10 cellular contexts compared by ENCODE assay signal in genomic region chr19:56118666-56119584, GRCh38. TPM values are rescaled to one million over a fixed set of nuclear protein-coding genes. Genes with fewer than 3 reads are reported as not detected.
DNase-seq lines count a peak whose midpoint lies in the region; ATAC-seq and TF ChIP-seq lines count a peak whose summit lies in the region.
"Had no signal": no experiment of that assay in that cellular context is flagged by ENCODE, and none has a peak within 500 bp of the region (broad histone marks: within the 10 kb centered on the region; RNA-seq: fewer than 3 reads in every experiment).

No MANE protein-coding gene starts in this region.

- no peak overlapping the region for H2AFZ ChIP-seq in SU-DHL-6 (ENCODE audit: low read depth, low read length, severe bottlenecking)

- peak overlapping the region; percentile 85 for H3K9ac ChIP-seq in SU-DHL-6 (ENCODE audit: low read length)

- TF ChIP-seq EP300 in gastroesophageal sphincter (IDR thresholded peaks at IDR 0.05) = no peak

- H3K9me3 ChIP-seq in HAP-1 (no peaks in the 10 kb centered on the region), SU-DHL-6 (ENCODE audit: insufficient read depth, low read length) (no peaks in the 10 kb centered on the region), gastroesophageal sphincter (no peaks in the 10 kb centered on the region)

- no peak for TF ChIP-seq POLR2A in gastroesophageal sphincter (IDR thresholded peaks at IDR 0.05)

- no peak for TF ChIP-seq CTCF in SU-DHL-6 (IDR thresholded peaks at IDR 0.05; ENCODE audit: insufficient read depth, low read length, poor library complexity, severe bottlenecking)
- no peak for TF ChIP-seq CTCF in gastroesophageal sphincter (IDR thresholded peaks at IDR 0.05)

- no peaks in the 10 kb centered on the region for H3K27me3 ChIP-seq in HAP-1 (ENCODE audit: low read depth)
- H3K27me3 ChIP-seq in SU-DHL-6 (ENCODE audit: low read length) = no peaks in the 10 kb centered on the region
- H3K27me3 ChIP-seq in gastroesophageal sphincter = no peaks in the 10 kb centered on the region

- peaks cover 7% of the 10 kb centered on the region for H3F3A ChIP-seq in SU-DHL-6 (ENCODE audit: insufficient read depth)

- WGBS in gastroesophageal sphincter (ENCODE audit: low coverage in 1 of 2), 2 donors = 31 to 48% methylated on average over 2 to 3 of the region's 9 CpGs

- H3K4me1 ChIP-seq in HAP-1 (peaks cover 4% of the 10 kb centered on the region; the same call in 1 of the 2 replicates), gastroesophageal sphincter (peaks cover 0 to 74% (median 43%) of the 10 kb centered on the region in 3 donors)

- in situ Hi-C loops in HAP-1 (cut with MboI; ENCODE audit: low sequenced_read_pairs) = no loop called here

- peak overlapping the region; percentile 80; the same call in 1 of the 2 replicates for H3K27ac ChIP-seq in SU-DHL-6 (ENCODE audit: low read depth, low read length)
- peak overlapping the region in 3 of 4 donors; percentile 93 to 99 (median 98) for H3K27ac ChIP-seq in gastroesophageal sphincter
- peak overlapping the region in 19 of 21 experiments; percentile 85 to 99 (median 95) for H3K27ac ChIP-seq in skin epidermis

- no peaks in the 10 kb centered on the region for H3K9me2 ChIP-seq in SU-DHL-6 (replicated peaks; ENCODE audit: insufficient read depth, low read length)

- DNase-seq in HAP-1 (ENCODE audit: low spot score in 2 of 2) = no peak
- DNase-seq: activated CD4-positive, alpha-beta T cell treated with anti-CD3 and anti-CD28 coated beads for 1 hour had no signal

- H3K4me2 ChIP-seq in SU-DHL-6 (ENCODE audit: low read depth, low read length, poor library complexity, severe bottlenecking) = peak overlapping the region; percentile 76

- ATAC-seq in gastroesophageal sphincter (no peak), GM21529 (IDR thresholded peaks at IDR 0.05; ENCODE audit: unreplicated experiment) (no peak), HG02610 (IDR thresholded peaks at IDR 0.05; ENCODE audit: unreplicated experiment) (no peak), GM18870 (IDR thresholded peaks at IDR 0.05; ENCODE audit: unreplicated experiment) (no peak), GM18861 (IDR thresholded peaks at IDR 0.05; ENCODE audit: unreplicated experiment) (no peak)

- H4K20me1 ChIP-seq in SU-DHL-6 (ENCODE audit: low read depth, low read length) = no peaks in the 10 kb centered on the region

- peaks cover 66% of the 10 kb centered on the region for H3K79me2 ChIP-seq in SU-DHL-6 (ENCODE audit: insufficient read depth, low read length)

- peaks cover 4% of the 10 kb centered on the region; the same call in 1 of the 2 replicates for H3K36me3 ChIP-seq in HAP-1 (replicated peaks)
- H3K36me3 ChIP-seq in SU-DHL-6 (ENCODE audit: low read length) = no peaks in the 10 kb centered on the region
- peaks cover 0 to 6% of the 10 kb centered on the region in 2 donors for H3K36me3 ChIP-seq in gastroesophageal sphincter

- H3K4me3 ChIP-seq in HAP-1 = peak overlapping the region; percentile 93; the same call in 1 of the 2 replicates
- no peak overlapping the region for H3K4me3 ChIP-seq in SU-DHL-6 (ENCODE audit: insufficient read depth, low read length, poor library complexity, severe bottlenecking)
- peak overlapping the region in 1 of 2 donors; percentile 71 for H3K4me3 ChIP-seq in gastroesophageal sphincter
- H3K4me3 ChIP-seq in skin epidermis = peak overlapping the region in 2 of 7 experiments; percentile 78 to 87

RNA-seq across cellular contexts. Expression of gene ZNF787, which starts 2.2 kb away (rescaled TPM):
- 10 to 100 TPM; 18.6 to 31.8 (median 19.7) TPM for total RNA-seq in gastroesophageal sphincter

RNA-seq across cellular contexts. Expression of gene ZNF444, which starts 22.2 kb away (rescaled TPM):
- 10 to 100 TPM; 36.2 to 57.9 (median 41.3) TPM for total RNA-seq in gastroesophageal sphincter

RNA-seq across cellular contexts. Expression of gene GALP, which starts 56.9 kb away (rescaled TPM):
- not detected for total RNA-seq in gastroesophageal sphincter
- total RNA-seq: kidney epithelial cell had no signal
